20 cellular contexts compared by ENCODE assay signal in the genomic region with DNA sequence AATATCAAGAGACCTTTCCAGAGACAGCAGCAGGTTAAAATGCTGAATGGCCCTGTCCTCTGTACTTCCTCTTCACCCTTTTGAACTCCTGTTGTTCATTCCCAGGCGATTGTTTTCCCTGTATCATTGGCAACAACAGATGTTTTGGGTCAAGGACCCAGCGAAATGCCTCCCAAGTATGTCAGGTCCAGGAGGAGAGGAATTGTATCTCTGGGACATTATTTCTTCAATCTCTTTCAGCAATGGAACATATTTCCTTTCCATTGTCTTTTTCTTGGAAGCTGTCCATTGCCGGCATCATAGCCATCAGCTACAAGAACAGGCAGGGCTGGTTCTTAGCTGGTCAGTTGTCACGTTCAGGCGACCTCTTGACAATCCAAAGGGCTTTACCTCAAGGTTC.
A peak's percentile ranks its signal among the peaks of the same experiment; 100 is the strongest.
DNase-seq lines count a peak whose midpoint lies in the region; ATAC-seq and TF ChIP-seq lines count a peak whose summit lies in the region.
"Had no signal": no experiment of that assay in that cellular context is flagged by ENCODE, and none has a peak within 500 bp of the region (broad histone marks: within the 10 kb centered on the region; RNA-seq: fewer than 3 reads in every experiment).

No MANE protein-coding gene starts in this region.

- 58 to 79% (median 75%) methylated on average over 5 of the region's 5 CpGs for WGBS in stomach, 5 donors

- intact Hi-C loops in PC-3 (cut with micrococcal nuclease) = no loop called here
- intact Hi-C loops in stomach (cut with DNase I; ENCODE audit: low total_unique reads) = no loop called here

- TF ChIP-seq POLR2A in stomach (IDR thresholded peaks at IDR 0.05) = no peak

- H3K4me1 ChIP-seq in PC-3 (ENCODE audit: insufficient read depth, low read length) (peaks cover 38% of the 10 kb centered on the region), stomach (peaks cover 5 to 84% (median 39%) of the 10 kb centered on the region in 4 donors)

- no peaks in the 10 kb centered on the region for H3F3A ChIP-seq in PC-3 (ENCODE audit: low read length, unreplicated experiment)

- H3K4me2 ChIP-seq in PC-3 (ENCODE audit: low read length) = peak overlapping the region; percentile 45

- no TSS peak for BruUV-seq in PC-3 (replicated peaks; lab: Mats Ljungman, UMichigan)

- H3K27me3 ChIP-seq in PC-3 (ENCODE audit: low read length) (no peaks in the 10 kb centered on the region), stomach (no peaks in the 10 kb centered on the region)

- peak; percentile 48 for DNase-seq in PC-3
- DNase-seq in dermis blood vessel endothelial cell = peak; percentile 84
- peak; percentile 58 to 83 for DNase-seq in lung microvascular endothelial cell (ENCODE audit: low read depth in 2 of 2)
- no peak for DNase-seq in stomach
- no peak for DNase-seq in stimulated activated CD4-positive, alpha-beta T cell treated with anti-CD3 and anti-CD28 coated beads, Interleukin-2, amount 100 ng/mL, for 48 hours
- DNase-seq: activated CD4-positive, alpha-beta T cell treated with anti-CD3 and anti-CD28 coated beads, Interleukin-2, amount 10 ng/mL, durations not matched to agents 24 days and 14 days; activated CD8-positive, alpha-beta memory T cell treated with anti-CD3 and anti-CD28 coated beads, Interleukin-2, amount 50 U/mL, for 48 hours; activated effector memory CD4-positive, alpha-beta T cell treated with Interleukin-2 at 50 U/mL for 16 hours; AML-193; caudate nucleus; effector memory CD4-positive, alpha-beta T cell; NCI-H1105 treated with DMSO at 0.1 percent for 48 hours; stimulated activated CD4-positive, alpha-beta T cell treated with anti-CD3 and anti-CD28 coated beads, Interleukin-15, amount 100 ng/mL, for 24 hours; T-cell had no signal

- POLR2A ChIA-PET in PC-3 (lab: Charles Lee; ENCODE audit: unreplicated experiment) = no interaction called here

- no peak for TF ChIP-seq CTCF in PC-3 (conservative IDR thresholded peaks at IDR 0.05; ENCODE audit: low read depth, low read length)
- TF ChIP-seq CTCF in stomach (IDR thresholded peaks at IDR 0.05) = no peak

- no peak for TF ChIP-seq EP300 in stomach (IDR thresholded peaks at IDR 0.05)

- no peak overlapping the region for H3K4me3 ChIP-seq in PC-3 (ENCODE audit: low read length)
- no peak overlapping the region for H3K4me3 ChIP-seq in stomach
- H3K4me3 ChIP-seq: lung had no signal

- CTCF ChIA-PET in PC-3 (lab: Charles Lee) = no interaction called here

- no peaks in the 10 kb centered on the region for H3K9me3 ChIP-seq in PC-3 (ENCODE audit: low read length)
- H3K9me3 ChIP-seq in stomach = no peaks in the 10 kb centered on the region

- H3K79me2 ChIP-seq in PC-3 (ENCODE audit: low read length) = no peaks in the 10 kb centered on the region

- H3K9me2 ChIP-seq in PC-3 (replicated peaks; ENCODE audit: low read length) = no peaks in the 10 kb centered on the region

- ATAC-seq in PC-3 (no peak), HG02571 (IDR thresholded peaks at IDR 0.05; ENCODE audit: unreplicated experiment) (no peak), HG03565 (IDR thresholded peaks at IDR 0.05; ENCODE audit: unreplicated experiment) (no peak), GM21723 (IDR thresholded peaks at IDR 0.05; ENCODE audit: unreplicated experiment) (no peak)
- ATAC-seq: natural killer cell treated with Interleukin-12 subunit alpha and Interleukin-12 subunit beta and Interleukin-15 and Interleukin-18, amount 100 ng/mL, for 72 hours; stimulated activated memory B cell treated with anti-CD40 and anti-IgM and Interleukin-4, amounts not matched to agents 10 μg/mL and 1 μg/mL and 100 μg/mL, for 72 hours; T-cell had no signal

- no peak overlapping the region for H2AFZ ChIP-seq in PC-3 (ENCODE audit: low read length)

- H3K9ac ChIP-seq in PC-3 (ENCODE audit: low read length) = no peak overlapping the region

- no peaks in the 10 kb centered on the region for H4K20me1 ChIP-seq in PC-3 (ENCODE audit: low read length)

- H3K36me3 ChIP-seq in PC-3 (ENCODE audit: low read depth, low read length) (no peaks in the 10 kb centered on the region; the same call in 1 of the 2 replicates), stomach (peaks cover 0 to 9% (median 4%) of the 10 kb centered on the region in 4 donors)

- H3K27ac ChIP-seq in PC-3 (ENCODE audit: low read length) (no peak overlapping the region), stomach (peak overlapping the region in 4 of 5 donors; percentile 28 to 80 (median 56))

Comparison
In these comparisons a context has a peak if more than half of its experiments do, and no peak if none do; other contexts are left out.
1. DNase-seq: peak in PC-3 (single experiment), dermis blood vessel endothelial cell (single experiment) and lung microvascular endothelial cell (2 of 2); none in stomach (single experiment) and stimulated activated CD4-positive, alpha-beta T cell treated with anti-CD3 and anti-CD28 coated beads, Interleukin-2, amount 100 ng/mL, for 48 hours (0 of 2).